ENCODE assay signal across 1 cellular context in genomic region chr3:195259146-195259563, GRCh38.
TF ChIP-seq lines count a peak whose summit lies in the region.

No MANE protein-coding gene starts in this region.

TF ChIP-seq in GM23338, 12 proteins besides CTCF, POLR2A, EP300 and RAD21 (continued from another document):
- no peak for TF ChIP-seq ZNF462 (CRISPR knock-in tag; IDR thresholded peaks at IDR 0.05)
- TF ChIP-seq, protein P1, sequence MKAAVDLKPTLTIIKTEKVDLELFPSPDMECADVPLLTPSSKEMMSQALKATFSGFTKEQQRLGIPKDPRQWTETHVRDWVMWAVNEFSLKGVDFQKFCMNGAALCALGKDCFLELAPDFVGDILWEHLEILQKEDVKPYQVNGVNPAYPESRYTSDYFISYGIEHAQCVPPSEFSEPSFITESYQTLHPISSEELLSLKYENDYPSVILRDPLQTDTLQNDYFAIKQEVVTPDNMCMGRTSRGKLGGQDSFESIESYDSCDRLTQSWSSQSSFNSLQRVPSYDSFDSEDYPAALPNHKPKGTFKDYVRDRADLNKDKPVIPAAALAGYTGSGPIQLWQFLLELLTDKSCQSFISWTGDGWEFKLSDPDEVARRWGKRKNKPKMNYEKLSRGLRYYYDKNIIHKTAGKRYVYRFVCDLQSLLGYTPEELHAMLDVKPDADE (IDR thresholded peaks at IDR 0.05): no peak
- no peak for TF ChIP-seq POLR2AphosphoS5 (IDR thresholded peaks at IDR 0.05; ENCODE audit: low read depth)
- no peak for TF ChIP-seq REST (IDR thresholded peaks at IDR 0.05; ENCODE audit: unreplicated experiment)
- no peak for TF ChIP-seq JUNB (IDR thresholded peaks at IDR 0.05; ENCODE audit: unreplicated experiment)
- TF ChIP-seq STAT1 (IDR thresholded peaks at IDR 0.05; ENCODE audit: unreplicated experiment): no peak
- TF ChIP-seq EZH2phosphoT487 (IDR thresholded peaks at IDR 0.05; ENCODE audit: unreplicated experiment): no peak
- TF ChIP-seq ZNF331 (CRISPR knock-in tag; IDR thresholded peaks at IDR 0.05; ENCODE audit: low read depth): no peak
- no peak for TF ChIP-seq ZNF114 (CRISPR knock-in tag; IDR thresholded peaks at IDR 0.05)
